In the genomic region with DNA sequence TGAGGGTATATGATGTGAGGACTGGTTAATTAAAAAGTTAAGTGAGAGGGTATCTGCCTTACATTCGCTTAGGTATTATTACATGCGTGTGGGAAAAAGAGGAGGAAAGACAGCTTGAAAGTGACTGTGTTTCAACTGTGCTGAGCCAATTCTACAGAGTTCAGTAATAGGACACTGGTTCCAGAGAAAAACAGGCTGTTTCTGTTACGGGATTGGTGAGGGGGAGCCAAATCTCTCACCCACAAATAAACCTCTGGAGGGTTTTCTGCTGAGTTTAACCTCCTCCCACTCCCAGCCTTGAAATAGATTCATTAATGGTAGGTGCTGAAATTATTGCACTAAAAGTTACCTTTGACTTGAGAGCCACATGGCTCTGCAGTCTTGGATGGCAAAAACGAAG, we compare ENCODE assay signal across 23 cellular contexts. TPM values are rescaled to one million over a fixed set of nuclear protein-coding genes. Genes with fewer than 3 reads are reported as not detected.
DNase-seq lines count a peak whose midpoint lies in the region; ATAC-seq, FAIRE-seq and TF ChIP-seq lines count a peak whose summit lies in the region.
"Had no signal": no experiment of that assay in that cellular context is flagged by ENCODE, and none has a peak within 500 bp of the region (broad histone marks: within the 10 kb centered on the region; RNA-seq: fewer than 3 reads in every experiment).

No MANE protein-coding gene starts in this region.

- H3K4ac ChIP-seq in H1 (replicated peaks; ENCODE audit: insufficient read length, low read depth, low read length) = no peak overlapping the region

- no peak overlapping the region for H3K56ac ChIP-seq in H1 (replicated peaks; ENCODE audit: insufficient read length, low read depth, low read length)

- peaks cover 4% of the 10 kb centered on the region for H3K4me1 Mint-ChIP-seq in activated naive CD8-positive, alpha-beta T cell treated with anti-CD3 and anti-CD28 coated beads for 36 hours

- TF ChIP-seq CTCF in H1 (IDR thresholded peaks at IDR 0.05; ENCODE audit: control extremely low read depth in 1 of 3, insufficient read depth in 1 of 3, low read depth in 1 of 3, low read length in 3 of 3) = no peak

- peaks cover 74% of the 10 kb centered on the region for H3K27me3 Mint-ChIP-seq in activated naive CD8-positive, alpha-beta T cell treated with anti-CD3 and anti-CD28 coated beads for 36 hours

- no peak overlapping the region for H3K14ac ChIP-seq in H1 (ENCODE audit: insufficient read length)

- FAIRE-seq in HTR-8/SVneo (lab: Jason Lieb, UNC) (peak; percentile 16), H1 (lab: Jason Lieb, UNC) (no peak)
- FAIRE-seq: GM12878, H54 had no signal

- H4K91ac ChIP-seq in H1 (replicated peaks; ENCODE audit: insufficient read length, low read length) = no peak overlapping the region

- H3K9ac ChIP-seq in H1 (replicated peaks in 1 of 4; ENCODE audit: extremely low read depth in 1 of 4, low read depth in 3 of 4, low read length in 3 of 4) = no peak overlapping the region

- DNase-seq in left ventricle myocardium superior (no peak), cardiac septum (ENCODE audit: low spot score) (no peak), HTR-8/SVneo (ENCODE audit: insufficient read length, low spot score) (no peak), H1 (ENCODE audit: low read depth in 1 of 2, low spot score in 2 of 2) (no peak), dermis blood vessel endothelial cell (no peak), NCI-H748 treated with DMSO at 0.1 percent for 48 hours (lab: John Stamatoyannopoulos, UW) (no peak)
- DNase-seq in activated naive CD8-positive, alpha-beta T cell treated with anti-CD3 and anti-CD28 coated beads for 36 hours = no peak
- DNase-seq: ACHN; BE2C; C1 segment of cervical spinal cord; CD4-positive, CD25-positive, alpha-beta regulatory T cell; CD8-positive, alpha-beta memory T cell; COR-L47; DMS 273 treated with DMSO at 0.1 percent for 48 hours; DMS53; DND-41; EL; HCEC 1CT had no signal

- H3K4me2 ChIP-seq in H1 (ENCODE audit: insufficient read depth in 1 of 2, low read depth in 2 of 2, low read length in 2 of 2) = no peak overlapping the region

- H3K27ac ChIP-seq in H1 (ENCODE audit: low read depth, low read length) = no peak overlapping the region

- no peak overlapping the region for H3K27ac Mint-ChIP-seq in activated naive CD8-positive, alpha-beta T cell treated with anti-CD3 and anti-CD28 coated beads for 36 hours
- H3K27ac Mint-ChIP-seq: CD4-positive, CD25-positive, alpha-beta regulatory T cell; CD8-positive, alpha-beta memory T cell had no signal

- 80% methylated on average over 4 of the region's 4 CpGs; no CpG with 5 or more reads in 1 of the 2 experiments for WGBS in H1 (ENCODE audit: extremely low coverage in 1 of 2, insufficient coverage in 1 of 2, insufficient read length in 1 of 2, insufficient replicate concordance in 2 of 2, low coverage in 1 of 2, low lambda C conversion rate in 2 of 2, missing lambda C conversion rate in 1 of 2), 2 experiments

- H2AFZ ChIP-seq in H1 (ENCODE audit: low read length) = 0 out of 2 replicates have a peak overlapping the region, but pooled peaks have one; percentile 6

- H4K8ac ChIP-seq in H1 (ENCODE audit: extremely low read depth, insufficient read depth, low read length) = no peak overlapping the region

- no peaks in the 10 kb centered on the region for H4K20me1 ChIP-seq in H1 (replicated peaks in 1 of 2; ENCODE audit: control insufficient read depth in 1 of 2, insufficient read depth in 2 of 2, low read length in 2 of 2)

- no peak overlapping the region for H2BK20ac ChIP-seq in H1 (ENCODE audit: low read length)

- H2BK12ac ChIP-seq in H1 (ENCODE audit: low read depth, low read length) = no peak overlapping the region

- H3K23me2 ChIP-seq in H1 (ENCODE audit: low read depth, low read length) = no peaks in the 10 kb centered on the region

- no peaks in the 10 kb centered on the region for H3K36me3 Mint-ChIP-seq in activated naive CD8-positive, alpha-beta T cell treated with anti-CD3 and anti-CD28 coated beads for 36 hours
- H3K36me3 Mint-ChIP-seq: CD4-positive, CD25-positive, alpha-beta regulatory T cell; CD8-positive, alpha-beta memory T cell had no signal

- CTCF ChIA-PET in H1 (lab: Charles Lee; ENCODE audit: partially characterized antibody) = interaction anchor here (1.0 kb wide), 1 partner anchor 28 kb away, joined by 3 read pairs; no protein-coding TSS in a partner anchor

- no peaks in the 10 kb centered on the region for H3K4me1 ChIP-seq in H1 (replicated peaks in 1 of 4; ENCODE audit: control insufficient read depth in 3 of 4, insufficient read depth in 4 of 4, low read length in 3 of 4)
- H3K4me1 ChIP-seq: BE2C had no signal

- H3K18ac ChIP-seq in H1 (ENCODE audit: extremely low read depth, low read length) = no peak overlapping the region

- no peak for TF ChIP-seq POLR2A in H1 (IDR thresholded peaks at IDR 0.05; ENCODE audit: control extremely low read depth in 1 of 2, low read depth in 2 of 2, low read length in 2 of 2)

- H2BK5ac ChIP-seq in H1 (ENCODE audit: low read depth, low read length) = no peak overlapping the region

- intact Hi-C loops in left ventricle myocardium superior (cut with micrococcal nuclease) (no loop called here), cardiac septum (cut with DNase I) (no loop called here)

- POLR2A ChIA-PET in H1 (lab: Charles Lee; ENCODE audit: partially characterized antibody) = no interaction called here

- H3K79me2 ChIP-seq in H1 (ENCODE audit: control insufficient read depth in 1 of 2, insufficient read depth in 2 of 2, low read length in 2 of 2) = no peaks in the 10 kb centered on the region

- TF ChIP-seq EP300 in H1 (IDR thresholded peaks at IDR 0.05; ENCODE audit: borderline replicate concordance in 1 of 2, low read depth in 2 of 2, low read length in 2 of 2) = no peak

- no peak overlapping the region for H3K23ac ChIP-seq in H1 (ENCODE audit: insufficient read length)

- no peak overlapping the region for H4K5ac ChIP-seq in H1 (ENCODE audit: insufficient read length, low read depth, low read length)

- no peak overlapping the region for H3K4me3 Mint-ChIP-seq in activated naive CD8-positive, alpha-beta T cell treated with anti-CD3 and anti-CD28 coated beads for 36 hours
- H3K4me3 Mint-ChIP-seq: CD4-positive, CD25-positive, alpha-beta regulatory T cell; CD8-positive, alpha-beta memory T cell had no signal

- no peak overlapping the region for H2BK120ac ChIP-seq in H1 (replicated peaks; ENCODE audit: low read depth, low read length)

- no peak for TF ChIP-seq RAD21 in H1 (IDR thresholded peaks at IDR 0.05 in 1 of 2, conservative IDR thresholded peaks at IDR 0.05 in 1 of 2; ENCODE audit: low read depth in 2 of 2, low read length in 2 of 2)

- peak; percentile 70 for ATAC-seq in left ventricle myocardium superior
- ATAC-seq: GM12878 had no signal

- no peak overlapping the region for H2BK15ac ChIP-seq in H1 (ENCODE audit: low read length)

- no peaks in the 10 kb centered on the region for H3K79me1 ChIP-seq in H1 (ENCODE audit: low read depth, low read length)

- peaks cover 0 to 3% (median 1%) of the 10 kb centered on the region in 4 experiments; a peak in 3 of 7 replicates for H3K27me3 ChIP-seq in H1 (replicated peaks in 1 of 4; ENCODE audit: control insufficient read depth in 3 of 4, extremely low read depth in 1 of 4, insufficient read depth in 3 of 4, low read length in 3 of 4)

- H2AK5ac ChIP-seq in H1 (ENCODE audit: low read depth, low read length) = no peak overlapping the region

- H3K36me3 ChIP-seq in H1 (ENCODE audit: control insufficient read depth in 2 of 4, insufficient read depth in 4 of 4, low read length in 3 of 4) = no peaks in the 10 kb centered on the region
- H3K36me3 ChIP-seq: BE2C had no signal

- no peak overlapping the region for H3K4me3 ChIP-seq in H1 (ENCODE audit: extremely low read depth in 1 of 4, insufficient read depth in 2 of 4, low read depth in 3 of 4, low read length in 4 of 4)
- H3K4me3 ChIP-seq: GM12878 had no signal

- no peaks in the 10 kb centered on the region for H3K9me3 ChIP-seq in H1 (ENCODE audit: insufficient read depth in 2 of 2, low read depth in 1 of 2, low read length in 1 of 2)
- H3K9me3 ChIP-seq: BE2C had no signal

- H3K9me3 Mint-ChIP-seq in activated naive CD8-positive, alpha-beta T cell treated with anti-CD3 and anti-CD28 coated beads for 36 hours = no peaks in the 10 kb centered on the region
- H3K9me3 Mint-ChIP-seq: CD4-positive, CD25-positive, alpha-beta regulatory T cell had no signal

RNA-seq across cellular contexts. Expression of a gene that starts 3.9 kb away (rescaled TPM):
- total RNA-seq in left ventricle myocardium superior = not detected
- total RNA-seq in cardiac septum = not detected
- total RNA-seq in H1 (2021; fragmentation: NEBNext Ultra II Directional; extraction: Animal tissue kit (Norgen Biotek cat#: 25700)) = not detected in 2 replicates
- not detected in 2 replicates for polyA plus RNA-seq in H1 (2011; rRNA removed)
- polyA plus RNA-seq in H1 (2011; cell fraction: cytosol; rRNA removed) = not detected
- not detected for polyA plus RNA-seq in H1 (2011; cell fraction: nucleus; rRNA removed)
- not detected in 4 replicates for polyA plus RNA-seq in H1 (2012, experiment 1 of 2)
- not detected for polyA plus RNA-seq in H1 (2012, experiment 2 of 2)
- polyA plus RNA-seq in H1 (2013, experiment 1 of 2) = not detected
- polyA plus RNA-seq in H1 (2013, experiment 2 of 2) = not detected
- polyA minus RNA-seq in H1 (2011; rRNA and poly(A)+ RNA removed) = not detected in 2 replicates
- not detected for polyA minus RNA-seq in H1 (2011; cell fraction: cytosol; rRNA and poly(A)+ RNA removed)
- not detected for polyA minus RNA-seq in H1 (2011; cell fraction: nucleus; rRNA and poly(A)+ RNA removed)
- not detected in 2 replicates for total RNA-seq in dermis blood vessel endothelial cell
- total RNA-seq in activated naive CD8-positive, alpha-beta T cell treated with anti-CD3 and anti-CD28 coated beads for 36 hours = not detected
- total RNA-seq: A172; CD4-positive, CD25-positive, alpha-beta regulatory T cell; CD8-positive, alpha-beta memory T cell; G401; GM12878; HT-29 had no signal
- polyA plus RNA-seq: CD4-positive, CD25-positive, alpha-beta regulatory T cell; CD8-positive, alpha-beta memory T cell; GM12878 had no signal

RNA-seq across cellular contexts. Expression of a gene that starts 6.4 kb away (rescaled TPM):
- total RNA-seq in left ventricle myocardium superior (not detected), cardiac septum (not detected), dermis blood vessel endothelial cell (not detected in 2 replicates)
- not detected in 2 replicates for total RNA-seq in H1 (2021; fragmentation: NEBNext Ultra II Directional; extraction: Animal tissue kit (Norgen Biotek cat#: 25700))
- not detected in 2 replicates for polyA plus RNA-seq in H1 (2011; rRNA removed)
- not detected for polyA plus RNA-seq in H1 (2011; cell fraction: cytosol; rRNA removed)
- not detected for polyA plus RNA-seq in H1 (2011; cell fraction: nucleus; rRNA removed)
- polyA plus RNA-seq in H1 (2012, experiment 1 of 2) = not detected in 4 replicates
- not detected for polyA plus RNA-seq in H1 (2012, experiment 2 of 2)
- polyA plus RNA-seq in H1 (2013, experiment 1 of 2) = not detected
- polyA plus RNA-seq in H1 (2013, experiment 2 of 2) = not detected
- not detected in 2 replicates for polyA minus RNA-seq in H1 (2011; rRNA and poly(A)+ RNA removed)
- not detected for polyA minus RNA-seq in H1 (2011; cell fraction: cytosol; rRNA and poly(A)+ RNA removed)
- polyA minus RNA-seq in H1 (2011; cell fraction: nucleus; rRNA and poly(A)+ RNA removed) = not detected
- total RNA-seq in activated naive CD8-positive, alpha-beta T cell treated with anti-CD3 and anti-CD28 coated beads for 36 hours = not detected
- total RNA-seq: A172; CD4-positive, CD25-positive, alpha-beta regulatory T cell; CD8-positive, alpha-beta memory T cell; G401; GM12878; HT-29 had no signal
- polyA plus RNA-seq: CD4-positive, CD25-positive, alpha-beta regulatory T cell; CD8-positive, alpha-beta memory T cell; GM12878 had no signal

RNA-seq across cellular contexts. Expression of a gene that starts 20.8 kb away (rescaled TPM):
- total RNA-seq in left ventricle myocardium superior = not detected
- not detected for total RNA-seq in cardiac septum
- not detected in 2 replicates for total RNA-seq in H1 (2021; fragmentation: NEBNext Ultra II Directional; extraction: Animal tissue kit (Norgen Biotek cat#: 25700))
- not detected in 2 replicates for polyA plus RNA-seq in H1 (2011; rRNA removed)
- not detected for polyA plus RNA-seq in H1 (2011; cell fraction: cytosol; rRNA removed)
- polyA plus RNA-seq in H1 (2011; cell fraction: nucleus; rRNA removed) = not detected
- not detected in 4 replicates for polyA plus RNA-seq in H1 (2012, experiment 1 of 2)
- not detected for polyA plus RNA-seq in H1 (2012, experiment 2 of 2)
- not detected for polyA plus RNA-seq in H1 (2013, experiment 1 of 2)
- polyA plus RNA-seq in H1 (2013, experiment 2 of 2) = not detected
- not detected in 2 replicates for polyA minus RNA-seq in H1 (2011; rRNA and poly(A)+ RNA removed)
- not detected for polyA minus RNA-seq in H1 (2011; cell fraction: cytosol; rRNA and poly(A)+ RNA removed)
- polyA minus RNA-seq in H1 (2011; cell fraction: nucleus; rRNA and poly(A)+ RNA removed) = not detected
- total RNA-seq in dermis blood vessel endothelial cell = not detected in 2 replicates
- total RNA-seq in activated naive CD8-positive, alpha-beta T cell treated with anti-CD3 and anti-CD28 coated beads for 36 hours = not detected
- total RNA-seq: A172; CD4-positive, CD25-positive, alpha-beta regulatory T cell; CD8-positive, alpha-beta memory T cell; G401; GM12878; HT-29 had no signal
- polyA plus RNA-seq: CD4-positive, CD25-positive, alpha-beta regulatory T cell; CD8-positive, alpha-beta memory T cell; GM12878 had no signal

RNA-seq across cellular contexts. Expression of a gene that starts 23.8 kb away (rescaled TPM):
- total RNA-seq in left ventricle myocardium superior (not detected), cardiac septum (not detected), dermis blood vessel endothelial cell (not detected in 2 replicates)
- total RNA-seq in H1 (2021; fragmentation: NEBNext Ultra II Directional; extraction: Animal tissue kit (Norgen Biotek cat#: 25700)) = not detected in 2 replicates
- not detected in 2 replicates for polyA plus RNA-seq in H1 (2011; rRNA removed)
- polyA plus RNA-seq in H1 (2011; cell fraction: cytosol; rRNA removed) = not detected
- not detected for polyA plus RNA-seq in H1 (2011; cell fraction: nucleus; rRNA removed)
- polyA plus RNA-seq in H1 (2012, experiment 1 of 2) = not detected in 4 replicates
- not detected for polyA plus RNA-seq in H1 (2012, experiment 2 of 2)
- not detected for polyA plus RNA-seq in H1 (2013, experiment 1 of 2)
- not detected for polyA plus RNA-seq in H1 (2013, experiment 2 of 2)
- polyA minus RNA-seq in H1 (2011; rRNA and poly(A)+ RNA removed) = not detected in 2 replicates
- not detected for polyA minus RNA-seq in H1 (2011; cell fraction: cytosol; rRNA and poly(A)+ RNA removed)
- polyA minus RNA-seq in H1 (2011; cell fraction: nucleus; rRNA and poly(A)+ RNA removed) = not detected
- total RNA-seq in activated naive CD8-positive, alpha-beta T cell treated with anti-CD3 and anti-CD28 coated beads for 36 hours = not detected
- total RNA-seq: A172; CD4-positive, CD25-positive, alpha-beta regulatory T cell; CD8-positive, alpha-beta memory T cell; G401; GM12878; HT-29 had no signal
- polyA plus RNA-seq: CD4-positive, CD25-positive, alpha-beta regulatory T cell; CD8-positive, alpha-beta memory T cell; GM12878 had no signal

RNA-seq across cellular contexts. Expression of a gene that starts 46.5 kb away (rescaled TPM):
- total RNA-seq in left ventricle myocardium superior = 51.3 TPM
- 45.2 TPM for total RNA-seq in cardiac septum
- 31.3 and 39.4 TPM in 2 replicates for total RNA-seq in H1 (2021; fragmentation: NEBNext Ultra II Directional; extraction: Animal tissue kit (Norgen Biotek cat#: 25700))
- 2.4 and 3.5 TPM in 2 replicates for polyA plus RNA-seq in H1 (2011; rRNA removed)
- 8.6 TPM for polyA plus RNA-seq in H1 (2011; cell fraction: cytosol; rRNA removed)
- 2.2 TPM for polyA plus RNA-seq in H1 (2011; cell fraction: nucleus; rRNA removed)
- polyA plus RNA-seq in H1 (2012, experiment 1 of 2) = 12.7 to 29.4 TPM (median 13.8 TPM) in 4 replicates
- polyA plus RNA-seq in H1 (2012, experiment 2 of 2) = 2.2 TPM
- polyA plus RNA-seq in H1 (2013, experiment 1 of 2) = 33.7 TPM
- 34.7 TPM for polyA plus RNA-seq in H1 (2013, experiment 2 of 2)
- 0.06 and 0.41 TPM in 2 replicates for polyA minus RNA-seq in H1 (2011; rRNA and poly(A)+ RNA removed)
- polyA minus RNA-seq in H1 (2011; cell fraction: cytosol; rRNA and poly(A)+ RNA removed) = 1.0 TPM
- 0.70 TPM for polyA minus RNA-seq in H1 (2011; cell fraction: nucleus; rRNA and poly(A)+ RNA removed)
- total RNA-seq in dermis blood vessel endothelial cell = 4.9 and 5.3 TPM in 2 replicates
- 10 to 100 TPM; 41.9 to 48.6 TPM for total RNA-seq in activated naive CD8-positive, alpha-beta T cell treated with anti-CD3 and anti-CD28 coated beads for 36 hours
